Comparison of ENCODE assay signal across 8 cellular contexts in genomic region chr16:67279296-67280089, GRCh38.
DNase-seq lines count a peak whose midpoint lies in the region; ATAC-seq and FAIRE-seq lines count a peak whose summit lies in the region.

TSS of gene PLEKHG4 (plus strand) at chr16:67279532. CDS start at chr16:67280045, 513 bp downstream.

- peak within 1 kb of the TSS; percentile 95 for H3K27ac ChIP-seq in ACC112 (ENCODE audit: low read depth, low read length)
- H3K27ac ChIP-seq in effector memory CD4-positive, alpha-beta T cell (ENCODE audit: insufficient read depth, low read length, poor library complexity, severe bottlenecking), result peak within 1 kb of the TSS; percentile 37

- H3K36me3 Mint-ChIP-seq in memory B cell, result peaks cover 7% of the 10 kb centered on the region

- DNase-seq in GM18507 (ENCODE audit: extremely low spot score, insufficient read length, low read depth) (peak; percentile 92), NCI-H526 treated with DMSO at 0.1 percent for 48 hours (lab: John Stamatoyannopoulos, UW) (peak; percentile 40), memory B cell (ENCODE audit: low spot score in 2 of 2) (peak; percentile 69 to 71)
- peak; percentile 67 to 76 for DNase-seq in activated CD4-positive, alpha-beta T cell treated with anti-CD3 and anti-CD28 coated beads, Interleukin-2, amount 50 U/mL, for 4 hours
- peak; percentile 54 to 73 (median 64) for DNase-seq in effector memory CD4-positive, alpha-beta T cell
- DNase-seq in stimulated activated CD8-positive, alpha-beta memory T cell treated with anti-CD3 and anti-CD28 coated beads, Interleukin-15, amount 100 ng/mL, for 24 hours (ENCODE audit: low read depth), result peak; percentile 53

- peak within 1 kb of the TSS; percentile 78 for H3K4me3 Mint-ChIP-seq in memory B cell

- ATAC-seq in HG03135 (IDR thresholded peaks at IDR 0.05; ENCODE audit: unreplicated experiment) (peak; percentile 76), memory B cell (ENCODE audit: low read depth) (peak; percentile 96)

- H3K9me3 ChIP-seq in effector memory CD4-positive, alpha-beta T cell (ENCODE audit: control insufficient read depth, low read length), result no peaks in the 10 kb centered on the region

- peak; percentile 51 for FAIRE-seq in GM18507 (lab: Jason Lieb, UNC)

- H3K27me3 Mint-ChIP-seq in memory B cell, result no peaks in the 10 kb centered on the region

- H2AFZ ChIP-seq in ACC112 (ENCODE audit: low read length, unreplicated experiment), result peak within 1 kb of the TSS; percentile 90

- H3K4me1 Mint-ChIP-seq in memory B cell, result peaks cover 2% of the 10 kb centered on the region

- H3K79me2 ChIP-seq in ACC112 (ENCODE audit: control insufficient read depth, insufficient read depth, low read length, unreplicated experiment), result peaks cover 26% of the 10 kb centered on the region

- no peaks in the 10 kb centered on the region for H3K27me3 ChIP-seq in ACC112 (ENCODE audit: insufficient read depth, low read length)
- no peaks in the 10 kb centered on the region for H3K27me3 ChIP-seq in effector memory CD4-positive, alpha-beta T cell (replicated peaks; ENCODE audit: control insufficient read depth, insufficient read depth, low read length, poor library complexity, severe bottlenecking)

- peak within 1 kb of the TSS; percentile 85 for H3K4me3 ChIP-seq in ACC112 (ENCODE audit: low read depth, low read length)
- peak within 1 kb of the TSS; percentile 67 for H3K4me3 ChIP-seq in effector memory CD4-positive, alpha-beta T cell (ENCODE audit: insufficient read depth, low read depth, low read length, poor library complexity, severe bottlenecking)

- no peaks in the 10 kb centered on the region for H3K9me3 Mint-ChIP-seq in memory B cell

- peaks cover 16% of the 10 kb centered on the region; the same call in 1 of the 2 replicates for H3K36me3 ChIP-seq in ACC112 (ENCODE audit: insufficient read depth, low read length)
- peaks cover 3% of the 10 kb centered on the region for H3K36me3 ChIP-seq in effector memory CD4-positive, alpha-beta T cell (ENCODE audit: control insufficient read depth, insufficient read depth, low read length)

- H3K4me1 ChIP-seq in ACC112 (ENCODE audit: control insufficient read depth, insufficient read depth, low read length, unreplicated experiment), result peaks cover 35% of the 10 kb centered on the region
- H3K4me1 ChIP-seq in effector memory CD4-positive, alpha-beta T cell (ENCODE audit: control insufficient read depth, insufficient read depth, low read length, poor library complexity, severe bottlenecking), result peaks cover 10% of the 10 kb centered on the region

- H3K27ac Mint-ChIP-seq in memory B cell, result peak within 1 kb of the TSS; percentile 35

Comparison
In these comparisons a context has a peak if more than half of its experiments do, and no peak if none do; other contexts are left out.
1. Peak in every context shown above with its lines: DNase-seq, ATAC-seq, H3K4me3 ChIP-seq and H3K27ac ChIP-seq.
2. DNase-seq: peak in every context shown above with its lines; median percentile 92 in GM18507; 72 in activated CD4-positive, alpha-beta T cell treated with anti-CD3 and anti-CD28 coated beads, Interleukin-2, amount 50 U/mL, for 4 hours; 70 in memory B cell; 64 in effector memory CD4-positive, alpha-beta T cell; 53 in stimulated activated CD8-positive, alpha-beta memory T cell treated with anti-CD3 and anti-CD28 coated beads, Interleukin-15, amount 100 ng/mL, for 24 hours; 40 in NCI-H526 treated with DMSO at 0.1 percent for 48 hours.